In the genomic region with DNA sequence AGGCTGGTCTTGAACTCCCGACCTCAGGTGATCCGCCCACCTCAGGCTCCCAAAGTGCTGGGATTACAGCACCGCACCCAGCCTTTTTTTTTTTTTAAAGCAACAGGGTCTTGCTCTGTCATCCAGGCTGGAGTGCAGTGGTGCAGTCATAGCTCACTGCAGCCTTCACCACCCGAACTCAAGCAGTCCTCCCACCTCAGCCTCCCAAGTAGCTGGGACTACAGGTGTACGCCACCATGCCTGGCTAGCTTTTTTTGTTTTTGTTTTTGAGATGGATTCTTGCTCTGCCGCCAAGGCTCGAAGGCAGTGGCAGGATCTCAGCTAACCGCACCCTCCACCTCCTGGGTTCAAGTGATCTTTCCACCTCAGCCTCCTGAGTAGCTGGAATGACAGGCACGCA, we compare ENCODE assay signal across 13 cellular contexts. TPM values are rescaled to one million over a fixed set of nuclear protein-coding genes. Genes with fewer than 3 reads are reported as not detected.
"Had no signal": no experiment of that assay in that cellular context is flagged by ENCODE, and none has a peak within 500 bp of the region (broad histone marks: within the 10 kb centered on the region; RNA-seq: fewer than 3 reads in every experiment).

No MANE protein-coding gene starts in this region.

RNA-seq across cellular contexts. Expression of gene SLFN12L, which starts 2.1 kb away (rescaled TPM):
- total RNA-seq: chondrocyte, myocyte had no signal

RNA-seq across cellular contexts. Expression of gene SLFN14, which starts 25.2 kb away (rescaled TPM):
- total RNA-seq: astrocyte, bronchial epithelial cell, chondrocyte, gastroesophageal sphincter, left cardiac atrium, mesothelial cell of epicardium, myocyte, pancreas, Right ventricle myocardium inferior, sigmoid colon, suprapubic skin had no signal
- polyA plus RNA-seq: esophagus, heart right ventricle, pancreas, sigmoid colon had no signal
